Comparison of ENCODE assay signal across 1 cellular context in the genomic region with DNA sequence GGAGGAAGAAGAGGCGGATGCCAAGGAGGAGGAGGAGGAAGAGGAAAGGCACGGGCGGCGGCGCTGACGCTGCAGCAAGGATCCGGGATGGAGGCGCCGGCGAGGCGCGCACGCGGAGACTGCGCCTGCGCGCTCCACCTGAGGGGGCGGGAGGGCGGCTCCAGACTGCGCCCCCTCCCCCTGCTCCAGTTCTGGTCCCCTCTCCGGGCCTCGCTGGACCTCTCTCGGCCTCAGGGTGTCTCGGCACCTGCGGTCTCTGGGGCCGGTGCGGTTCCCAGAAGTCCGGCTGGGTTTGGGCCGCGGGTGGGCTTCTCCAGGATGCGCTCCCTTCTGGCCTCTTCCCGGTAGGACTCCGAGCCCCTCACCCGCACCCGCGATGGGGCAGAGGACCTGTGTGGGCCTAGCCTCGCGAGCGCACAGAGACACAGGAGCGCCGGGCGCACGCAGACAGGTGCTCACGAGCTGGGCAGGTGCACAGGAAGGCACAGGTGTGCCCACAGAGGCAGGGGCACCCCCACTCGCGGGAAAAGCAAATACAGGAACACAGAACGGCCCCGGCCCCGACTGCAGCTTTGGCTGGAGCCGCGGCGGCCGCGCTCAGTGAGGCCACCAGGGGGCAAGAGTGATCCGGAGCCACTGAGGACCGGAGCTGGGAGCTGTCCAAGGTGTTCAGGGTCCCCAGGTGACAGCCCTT.
TF ChIP-seq lines count a peak whose summit lies in the region.

A gene with protein sequence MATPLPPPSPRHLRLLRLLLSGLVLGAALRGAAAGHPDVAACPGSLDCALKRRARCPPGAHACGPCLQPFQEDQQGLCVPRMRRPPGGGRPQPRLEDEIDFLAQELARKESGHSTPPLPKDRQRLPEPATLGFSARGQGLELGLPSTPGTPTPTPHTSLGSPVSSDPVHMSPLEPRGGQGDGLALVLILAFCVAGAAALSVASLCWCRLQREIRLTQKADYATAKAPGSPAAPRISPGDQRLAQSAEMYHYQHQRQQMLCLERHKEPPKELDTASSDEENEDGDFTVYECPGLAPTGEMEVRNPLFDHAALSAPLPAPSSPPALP (minus strand): TSS at position 84 of the 694 bp plus-strand sequence. CDS start 188 bp downstream, outside the sequence.

TF ChIP-seq in IMR-90, 13 proteins besides CTCF, POLR2A, EP300 and RAD21:
- TF ChIP-seq MAFK (IDR thresholded peaks at IDR 0.05; ENCODE audit: low read depth, low read length) (no peak), RCOR1 (IDR thresholded peaks at IDR 0.05; ENCODE audit: insufficient replicate concordance, low read length) (peak; percentile 61), SMC3 (IDR thresholded peaks at IDR 0.05; ENCODE audit: low read depth, low read length) (peak; percentile 66), CEBPB (IDR thresholded peaks at IDR 0.05; ENCODE audit: low read depth, low read length) (no peak), MXI1 (IDR thresholded peaks at IDR 0.05; ENCODE audit: borderline replicate concordance, low read depth, low read length) (0 out of 2 replicates have a peak, but pooled peaks have one; percentile 34)
- TF ChIP-seq, protein P1, sequence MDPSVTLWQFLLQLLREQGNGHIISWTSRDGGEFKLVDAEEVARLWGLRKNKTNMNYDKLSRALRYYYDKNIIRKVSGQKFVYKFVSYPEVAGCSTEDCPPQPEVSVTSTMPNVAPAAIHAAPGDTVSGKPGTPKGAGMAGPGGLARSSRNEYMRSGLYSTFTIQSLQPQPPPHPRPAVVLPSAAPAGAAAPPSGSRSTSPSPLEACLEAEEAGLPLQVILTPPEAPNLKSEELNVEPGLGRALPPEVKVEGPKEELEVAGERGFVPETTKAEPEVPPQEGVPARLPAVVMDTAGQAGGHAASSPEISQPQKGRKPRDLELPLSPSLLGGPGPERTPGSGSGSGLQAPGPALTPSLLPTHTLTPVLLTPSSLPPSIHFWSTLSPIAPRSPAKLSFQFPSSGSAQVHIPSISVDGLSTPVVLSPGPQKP (IDR thresholded peaks at IDR 0.05; ENCODE audit: borderline replicate concordance, low read depth, low read length), result no peak
TF ChIP-seq in IMR-90: peak in this region for 3.
